In the genomic region with DNA sequence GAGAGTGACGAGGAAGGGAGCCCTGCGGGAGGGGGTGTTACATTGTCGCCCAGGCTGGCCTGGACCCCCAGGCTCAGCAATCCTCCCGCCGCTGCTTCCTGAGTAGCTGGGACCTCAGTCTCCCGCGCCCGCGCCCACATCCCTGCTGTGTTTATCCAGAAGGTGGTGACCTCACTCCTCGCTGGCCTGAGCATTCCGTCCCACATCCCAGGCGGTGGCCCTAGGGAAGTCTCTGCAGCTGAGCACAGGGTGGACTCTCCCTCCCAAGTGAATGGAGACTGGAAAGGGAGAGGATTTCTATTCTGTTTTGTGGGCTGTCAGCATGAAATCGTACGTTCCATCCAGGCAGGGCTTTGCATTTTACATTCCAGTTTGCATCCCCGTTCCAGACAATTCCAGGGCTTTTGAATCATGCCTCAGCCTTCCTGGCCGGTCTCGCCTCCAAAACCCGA, we compare ENCODE assay signal across 8 cellular contexts. TPM values are rescaled to one million over a fixed set of nuclear protein-coding genes. Genes with fewer than 3 reads are reported as not detected.
A peak's percentile ranks its signal among the peaks of the same experiment; 100 is the strongest.
DNase-seq lines count a peak whose midpoint lies in the region; ATAC-seq and TF ChIP-seq lines count a peak whose summit lies in the region.

No MANE protein-coding gene starts in this region.

- intact Hi-C loops in breast epithelium (cut with DNase I; ENCODE audit: low total_unique reads): no loop called here
- intact Hi-C loops in stomach (cut with DNase I; ENCODE audit: low total_unique reads): no loop called here

- TF ChIP-seq POLR2A in breast epithelium (IDR thresholded peaks at IDR 0.05) (no peak), stomach (IDR thresholded peaks at IDR 0.05) (no peak)

- H3K4me1 ChIP-seq in breast epithelium: no peaks in the 10 kb centered on the region
- H3K4me1 ChIP-seq in stomach: peaks cover 18 to 30% (median 27%) of the 10 kb centered on the region in 4 donors

- no peaks in the 10 kb centered on the region for H3K36me3 ChIP-seq in breast epithelium
- no peaks in the 10 kb centered on the region for H3K36me3 ChIP-seq in kidney epithelial cell (ENCODE audit: control insufficient read depth, insufficient read depth, low read length)
- peaks cover 10 to 17% (median 17%) of the 10 kb centered on the region in 4 donors for H3K36me3 ChIP-seq in stomach

- ATAC-seq in HG02938 (IDR thresholded peaks at IDR 0.05; ENCODE audit: unreplicated experiment): no peak

- 3 to 13% (median 5%) methylated on average over 15 to 18 of the region's 18 CpGs for WGBS in stomach, 5 donors

- peak overlapping the region; percentile 79 to 87 for H3K27ac ChIP-seq in breast epithelium
- peak overlapping the region; percentile 84 to 89 (median 89) for H3K27ac ChIP-seq in stomach

- no peak for TF ChIP-seq EP300 in stomach (IDR thresholded peaks at IDR 0.05)

- peak; percentile 73 for DNase-seq in Daoy (ENCODE audit: low read depth)
- DNase-seq in LNCaP clone FGC (ENCODE audit: low read depth): no peak
- DNase-seq in breast epithelium (ENCODE audit: low spot score in 2 of 2): peak; percentile 40 to 60
- no peak for DNase-seq in kidney epithelial cell (ENCODE audit: low read depth)
- peak; percentile 31 for DNase-seq in stomach
- DNase-seq in GM13976 (ENCODE audit: low spot score): no peak
- DNase-seq in NOMO-1 treated with dmso at 0.1 percent for 144 hours (lab: John Stamatoyannopoulos, UW; ENCODE audit: unreplicated experiment): no peak

- in situ Hi-C loops in GM13976 (cut with MboI; ENCODE audit: low sequenced_read_pairs, unreplicated experiment): no loop called here

- H3K4me3 ChIP-seq in LNCaP clone FGC (ENCODE audit: low read depth, low read length): peak overlapping the region; percentile 88
- peak overlapping the region; percentile 71 to 83 (median 80) for H3K4me3 ChIP-seq in breast epithelium
- peak overlapping the region; percentile 72 for H3K4me3 ChIP-seq in kidney epithelial cell (ENCODE audit: low read depth, low read length)
- H3K4me3 ChIP-seq in stomach: peak overlapping the region; percentile 70 to 91 (median 80)

- H3K27me3 ChIP-seq in breast epithelium (no peaks in the 10 kb centered on the region), kidney epithelial cell (ENCODE audit: control insufficient read depth, insufficient read depth, low read length) (no peaks in the 10 kb centered on the region), stomach (no peaks in the 10 kb centered on the region)

- H3K9me3 ChIP-seq in breast epithelium (peaks cover 0 to 3% of the 10 kb centered on the region in 2 donors), stomach (peaks cover 5 to 22% (median 10%) of the 10 kb centered on the region in 4 donors)

- TF ChIP-seq CTCF in LNCaP clone FGC (IDR thresholded peaks at IDR 0.05; ENCODE audit: control insufficient read depth, extremely low read depth, insufficient read depth) (no peak), breast epithelium (IDR thresholded peaks at IDR 0.05) (no peak), kidney epithelial cell (IDR thresholded peaks at IDR 0.05; ENCODE audit: insufficient read depth, low read length, poor library complexity, severe bottlenecking) (no peak), stomach (IDR thresholded peaks at IDR 0.05) (no peak), GM13976 (IDR thresholded peaks at IDR 0.05; ENCODE audit: borderline replicate concordance, control extremely low read depth, extremely low read depth, insufficient read depth, missing control alignments) (no peak)

RNA-seq across cellular contexts. Expression of gene ZNF765, which starts 0.4 kb away (rescaled TPM):
- total RNA-seq in Daoy (2014; rRNA removed; shearing (Covaris generic)): 11.1 and 12.3 TPM in 2 replicates
- total RNA-seq in breast epithelium (10 to 100 TPM in 2 of 3 donors, 1 to 10 TPM in 1; 9.3 to 18.4 (median 12.1) TPM), kidney epithelial cell (8.8 and 9.0 TPM in 2 replicates), stomach (10 to 100 TPM; 10.1 to 35.7 (median 18.9) TPM)
- polyA plus RNA-seq in stomach: 1 to 10 TPM; 2.1 to 2.8 (median 2.7) TPM

RNA-seq across cellular contexts. Expression of gene ZNF525, which starts 29.0 kb away (rescaled TPM):
- 8.1 and 11.2 TPM in 2 replicates for total RNA-seq in Daoy (2014; rRNA removed; shearing (Covaris generic))
- total RNA-seq in breast epithelium (10 to 100 TPM in 2 of 3 donors, 1 to 10 TPM in 1; 7.0 to 34.4 (median 13.8) TPM), kidney epithelial cell (6.3 and 11.4 TPM in 2 replicates), stomach (10 to 100 TPM in 3 of 5 donors, 1 to 10 TPM in 2; 3.6 to 33.3 (median 10.4) TPM)
- 1 to 10 TPM; 2.9 to 5.8 (median 4.7) TPM for polyA plus RNA-seq in stomach

RNA-seq across cellular contexts. Expression of gene ZNF761, which starts 37.2 kb away (rescaled TPM):
- 12.3 and 12.8 TPM in 2 replicates for total RNA-seq in Daoy (2014; rRNA removed; shearing (Covaris generic))
- 10 to 100 TPM; 14.1 to 20.9 (median 17.0) TPM for total RNA-seq in breast epithelium
- 7.4 and 8.0 TPM in 2 replicates for total RNA-seq in kidney epithelial cell
- 10 to 100 TPM in 1 of 5 donors, 1 to 10 TPM in 3, under 1 TPM in 1; 0.58 to 16.3 (median 5.4) TPM for total RNA-seq in stomach
- polyA plus RNA-seq in stomach: 10 to 100 TPM in 1 of 3 donors, 1 to 10 TPM in 2; 6.5 to 10.5 (median 7.6) TPM

Comparison
In these comparisons a context has a peak if more than half of its experiments do, and no peak if none do; other contexts are left out.
1. DNase-seq: peak in Daoy (single experiment), breast epithelium (2 of 2) and stomach (single experiment); none in LNCaP clone FGC (single experiment), kidney epithelial cell (single experiment), GM13976 (single experiment) and NOMO-1 treated with dmso at 0.1 percent for 144 hours (single experiment).
2. Peak in every context shown above with its lines, with median percentiles within 50 percentile points of each other: H3K4me3 ChIP-seq.